8 cellular contexts compared by ENCODE assay signal in the genomic region with DNA sequence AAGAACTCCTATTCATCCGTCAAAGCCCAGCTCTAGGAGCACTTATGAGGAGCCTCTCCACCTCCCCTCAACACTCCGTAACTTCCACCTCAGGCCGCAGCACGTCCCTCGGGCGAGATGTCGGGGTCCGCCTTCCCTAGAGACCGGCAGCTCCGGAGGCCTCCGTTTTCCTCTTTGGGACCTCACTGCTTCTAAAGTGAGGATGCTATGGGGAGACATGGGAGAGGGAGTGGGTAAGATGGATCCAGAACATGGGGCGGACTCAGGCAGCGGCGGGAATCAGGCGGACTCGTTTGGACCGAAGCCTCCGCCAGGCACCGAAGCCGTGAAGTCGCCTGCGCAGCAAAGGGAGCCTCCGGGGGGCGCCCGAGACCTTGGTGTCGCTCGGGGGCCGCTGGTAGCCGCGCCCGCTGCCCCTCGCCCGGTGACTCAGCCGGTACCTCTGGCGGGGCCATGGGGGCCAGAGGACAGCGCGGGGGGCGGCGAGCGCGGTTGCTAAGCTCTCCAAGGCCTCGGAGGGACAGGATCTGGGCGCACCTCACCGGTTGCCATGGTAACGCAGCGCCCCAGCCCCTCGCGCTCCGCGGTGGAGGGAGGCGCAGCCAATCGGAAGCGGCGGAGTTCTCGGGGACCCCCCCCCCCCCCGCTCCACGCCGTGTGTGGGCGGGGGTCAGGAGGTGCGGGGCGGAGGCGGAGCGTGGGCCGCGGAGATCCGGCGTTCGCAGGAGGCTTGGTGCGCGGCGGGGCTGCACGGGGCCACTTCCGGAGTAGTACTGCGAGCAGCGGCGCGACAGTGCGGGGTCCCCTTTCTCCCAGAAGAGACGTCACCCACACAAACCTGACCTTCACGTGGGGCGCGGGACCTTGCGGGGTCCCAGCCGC. TPM values are rescaled to one million over a fixed set of nuclear protein-coding genes. Genes with fewer than 3 reads are reported as not detected.
A peak's percentile ranks its signal among the peaks of the same experiment; 100 is the strongest.
DNase-seq lines count a peak whose midpoint lies in the region; ATAC-seq and TF ChIP-seq lines count a peak whose summit lies in the region.

No MANE protein-coding gene starts in this region.

- peaks cover 9% of the 10 kb centered on the region for H3K36me3 ChIP-seq in lower lobe of right lung

- peaks cover 43% of the 10 kb centered on the region for H3K27me3 ChIP-seq in lower lobe of right lung (ENCODE audit: low read depth)

- ATAC-seq in lower lobe of right lung = peak; percentile 1 to 4
- no peak for ATAC-seq in HG02678 (IDR thresholded peaks at IDR 0.05; ENCODE audit: unreplicated experiment)

- H3K4me1 ChIP-seq in lower lobe of right lung = peaks cover 59% of the 10 kb centered on the region

- H3K27ac ChIP-seq in lower lobe of right lung = peak overlapping the region; percentile 87

- intact Hi-C loops in lower lobe of right lung (cut with DNase I) = no loop called here

- TF ChIP-seq CTCF in GM10266 (IDR thresholded peaks at IDR 0.05; ENCODE audit: control insufficient read depth, insufficient read depth, low read depth, missing control alignments) = peak; percentile 85
- peak; percentile 66 for TF ChIP-seq CTCF in lower lobe of right lung (IDR thresholded peaks at IDR 0.05)

- H3K4me3 ChIP-seq in lower lobe of right lung = peak overlapping the region; percentile 67

- H3K9me3 ChIP-seq in lower lobe of right lung = no peaks in the 10 kb centered on the region

- DNase-seq in GM10266 (ENCODE audit: extremely low spot score) = peak; percentile 91
- DNase-seq in NCI-H2171 (lab: John Stamatoyannopoulos, UW) = peak; percentile 74
- DNase-seq in activated CD4-positive, alpha-beta T cell treated with anti-CD3 and anti-CD28 coated beads, Interleukin-2, amount 50 U/mL, for 1 hour = peak; percentile 71
- peak; percentile 84 for DNase-seq in dermis blood vessel endothelial cell
- DNase-seq in lower lobe of right lung = peak; percentile 80
- DNase-seq in stimulated activated CD8-positive, alpha-beta memory T cell treated with anti-CD3 and anti-CD28 coated beads, Interleukin-15, amount 100 ng/mL, for 24 hours (ENCODE audit: low read depth) = peak; percentile 59
- DNase-seq in A172 (ENCODE audit: low spot score) = no peak

RNA-seq across cellular contexts. Expression of gene HIC1, which starts 1.3 kb away (rescaled TPM):
- 117 and 120 TPM in 2 replicates for total RNA-seq in dermis blood vessel endothelial cell
- 20.6 TPM for total RNA-seq in lower lobe of right lung
- 7.3 and 12.5 TPM in 2 replicates for total RNA-seq in A172 (2014; rRNA removed; shearing (Covaris generic))

RNA-seq across cellular contexts. Expression of gene OVCA2, which starts 11.8 kb away (rescaled TPM):
- total RNA-seq in dermis blood vessel endothelial cell (43.5 and 77.1 TPM in 2 replicates), lower lobe of right lung (20.3 TPM)
- total RNA-seq in A172 (2014; rRNA removed; shearing (Covaris generic)) = 104 and 128 TPM in 2 replicates

RNA-seq across cellular contexts. Expression of gene DPH1, which starts 23.7 kb away (rescaled TPM):
- total RNA-seq in dermis blood vessel endothelial cell (18.4 and 25.7 TPM in 2 replicates), lower lobe of right lung (38.0 TPM)
- total RNA-seq in A172 (2014; rRNA removed; shearing (Covaris generic)) = 31.2 and 33.2 TPM in 2 replicates

RNA-seq across cellular contexts. Expression of gene RTN4RL1, which starts 28.5 kb away (rescaled TPM):
- 0.51 and 0.60 TPM in 2 replicates for total RNA-seq in dermis blood vessel endothelial cell
- total RNA-seq in lower lobe of right lung = 5.8 TPM
- 1.7 and 2.2 TPM in 2 replicates for total RNA-seq in A172 (2014; rRNA removed; shearing (Covaris generic))
